Comparison of ENCODE assay signal across 9 cellular contexts in the genomic region with DNA sequence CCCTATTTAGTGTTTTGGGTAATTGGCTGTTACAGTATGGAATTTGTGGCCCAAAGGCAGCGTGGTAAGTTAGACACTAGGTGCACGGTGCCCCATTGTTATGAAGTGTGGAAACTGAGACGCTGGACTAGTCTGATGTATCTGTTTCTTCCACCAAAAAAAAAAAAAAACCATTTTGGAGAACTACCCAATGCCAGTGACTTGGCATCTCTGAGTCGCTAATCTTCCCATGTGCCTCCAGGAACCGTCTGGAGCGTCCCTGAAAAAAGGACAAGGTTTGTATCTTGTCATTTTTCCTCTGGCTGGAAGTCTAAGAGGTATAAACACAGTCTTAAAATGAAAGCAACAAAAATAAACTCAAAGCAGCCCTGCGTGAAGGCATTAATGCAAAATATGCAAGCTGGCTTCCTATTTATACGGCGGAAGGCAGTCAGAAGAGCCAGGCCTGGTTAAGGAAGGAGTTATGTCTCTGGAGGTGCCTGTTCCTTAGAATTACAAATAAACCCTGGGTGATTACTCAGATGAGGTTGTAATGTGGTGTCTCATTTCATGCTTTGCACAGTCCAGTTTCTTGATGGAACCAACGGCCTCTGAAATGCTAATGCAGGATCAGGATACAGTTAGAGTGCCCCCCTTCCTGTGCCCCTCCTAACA. TPM values are rescaled to one million over a fixed set of nuclear protein-coding genes. Genes with fewer than 3 reads are reported as not detected.
DNase-seq lines count a peak whose midpoint lies in the region; ATAC-seq, FAIRE-seq and TF ChIP-seq lines count a peak whose summit lies in the region.
"Had no signal": no experiment of that assay in that cellular context is flagged by ENCODE, and none has a peak within 500 bp of the region (broad histone marks: within the 10 kb centered on the region; RNA-seq: fewer than 3 reads in every experiment).

No MANE protein-coding gene starts in this region.

- H3K36me3 ChIP-seq in skeletal muscle tissue (ENCODE audit: control insufficient read depth in 3 of 3, insufficient read depth in 3 of 3, low read length in 3 of 3), result no peaks in the 10 kb centered on the region

- peaks cover 81% of the 10 kb centered on the region for H3K4me1 Mint-ChIP-seq in activated B cell treated with CpG ODN at 0.5 μM for 24 hours

- peak overlapping the region; percentile 70 for H3K4me3 Mint-ChIP-seq in activated B cell treated with CpG ODN at 0.5 μM for 24 hours

- H3K27ac Mint-ChIP-seq in activated B cell treated with CpG ODN at 0.5 μM for 24 hours, result peak overlapping the region; percentile 91

- intact Hi-C loops in activated B cell treated with CpG ODN at 0.5 μM for 24 hours (cut with micrococcal nuclease), result loop anchor here (2.0 kb wide), 1 partner anchor 19 kb away; no protein-coding TSS in a partner anchor
- intact Hi-C loops in right cardiac atrium (cut with DNase I), result no loop called here

- peak; percentile 28 for FAIRE-seq in GM12891 (lab: Jason Lieb, UNC)

- H3K9me3 ChIP-seq in right cardiac atrium (ENCODE audit: control insufficient read depth, low read length) (no peaks in the 10 kb centered on the region), skeletal muscle tissue (ENCODE audit: control insufficient read depth in 3 of 3, low read length in 3 of 3) (no peaks in the 10 kb centered on the region)

- CTCF ChIA-PET in activated B cell treated with CpG ODN at 0.5 μM for 24 hours (lab: Charles Lee), result interaction anchor here (1.1 to 1.3 kb wide), 2 partner anchors 31 to 33 kb away, joined by 4 to 5 read pairs; no protein-coding TSS in a partner anchor

- TF ChIP-seq POLR2A in GM12891 (IDR thresholded peaks at IDR 0.05; ENCODE audit: low read depth, low read length), result no peak

- H3K27me3 ChIP-seq in right cardiac atrium (ENCODE audit: control insufficient read depth, insufficient read depth) (no peaks in the 10 kb centered on the region), skeletal muscle tissue (ENCODE audit: control insufficient read depth in 3 of 3, insufficient read depth in 3 of 3, low read length in 3 of 3) (no peaks in the 10 kb centered on the region)

- H3K4me1 ChIP-seq in right cardiac atrium (ENCODE audit: control insufficient read depth, insufficient read depth, low read length), result peaks cover 56% of the 10 kb centered on the region
- H3K4me1 ChIP-seq in skeletal muscle tissue (ENCODE audit: control insufficient read depth in 3 of 3, insufficient read depth in 3 of 3, low read length in 3 of 3), result peaks cover 88 to 96% (median 89%) of the 10 kb centered on the region in 3 donors

- H3K27ac ChIP-seq in right cardiac atrium (ENCODE audit: low read length), result peak overlapping the region; percentile 88
- peak overlapping the region; percentile 93 for H3K27ac ChIP-seq in skeletal muscle tissue (ENCODE audit: low read depth, low read length)

- H3K4me3 ChIP-seq in right cardiac atrium (ENCODE audit: low read length), result no peak overlapping the region
- H3K4me3 ChIP-seq in skeletal muscle tissue (ENCODE audit: low read length in 3 of 3), result peak overlapping the region; percentile 1 to 52 (median 18)

- H3K9me3 Mint-ChIP-seq in activated B cell treated with CpG ODN at 0.5 μM for 24 hours, result no peaks in the 10 kb centered on the region

- peak overlapping the region; percentile 63 to 86 (median 66) for H3K9ac ChIP-seq in skeletal muscle tissue (ENCODE audit: low read depth in 1 of 3, low read length in 3 of 3)

- POLR2A ChIA-PET in activated B cell treated with CpG ODN at 0.5 μM for 24 hours (lab: Charles Lee), result interaction anchor here (0.6 to 2.5 kb wide), 5 partner anchors 14 to 557 kb away, joined by 3 to 21 read pairs (median 5); partner anchors contain the start of genes ACTN4 and RINL

- peak; percentile 43 for ATAC-seq in activated B cell treated with CpG ODN at 0.5 μM for 24 hours (ENCODE audit: low read depth)
- ATAC-seq in right cardiac atrium, result no peak

- DNase-seq in GM12891 (ENCODE audit: insufficient read length, low spot score), result no peak
- DNase-seq in activated B cell treated with CpG ODN at 0.5 μM for 24 hours, result no peak
- no peak for DNase-seq in right cardiac atrium
- DNase-seq in iPS-NIHi11 (ENCODE audit: low spot score), result no peak
- DNase-seq in SIG-M5 (lab: John Stamatoyannopoulos, UW), result no peak
- DNase-seq in NCI-H2081 (lab: John Stamatoyannopoulos, UW), result no peak
- DNase-seq in LoVo (ENCODE audit: low spot score), result no peak
- DNase-seq: left colon had no signal

- no peak for TF ChIP-seq CTCF in activated B cell treated with CpG ODN at 0.5 μM for 24 hours (IDR thresholded peaks at IDR 0.05)

- 18% methylated on average over 10 of the region's 10 CpGs for WGBS in right cardiac atrium

- H3K27me3 Mint-ChIP-seq in activated B cell treated with CpG ODN at 0.5 μM for 24 hours, result no peaks in the 10 kb centered on the region

- H3K36me3 Mint-ChIP-seq in activated B cell treated with CpG ODN at 0.5 μM for 24 hours (ENCODE audit: low read depth), result peaks cover 7% of the 10 kb centered on the region

TF ChIP-seq in GM12891, 5 proteins besides CTCF, POLR2A, EP300 and RAD21:
- TF ChIP-seq TAF1 (IDR thresholded peaks at IDR 0.05; ENCODE audit: low read depth, low read length) (no peak), PAX5 (IDR thresholded peaks at IDR 0.05; ENCODE audit: insufficient read depth, low read length, severe bottlenecking) (no peak), POLR2AphosphoS5 (IDR thresholded peaks at IDR 0.05; ENCODE audit: low read depth, low read length) (no peak), POU2F2 (IDR thresholded peaks at IDR 0.05; ENCODE audit: low read depth, low read length) (no peak), SPI1 (IDR thresholded peaks at IDR 0.05; ENCODE audit: low read depth, low read length) (no peak)

RNA-seq across cellular contexts. Expression of gene ACTN4, which starts 20.2 kb away (rescaled TPM):
- polyA plus RNA-seq in GM12891 (2012; ENCODE audit: low read depth, missing spikeins), result 122 TPM
- total RNA-seq in activated B cell treated with CpG ODN at 0.5 μM for 24 hours (197 and 198 TPM in 2 replicates), right cardiac atrium (100 to 1,000 TPM; 116 to 226 (median 122) TPM), skeletal muscle tissue (42.3 TPM)
- polyA plus RNA-seq in right cardiac atrium, result 87.4 TPM

RNA-seq across cellular contexts. Expression of gene EIF3K, which starts 48.7 kb away (rescaled TPM):
- polyA plus RNA-seq in GM12891 (2012; ENCODE audit: low read depth, missing spikeins), result 367 TPM
- total RNA-seq in activated B cell treated with CpG ODN at 0.5 μM for 24 hours (344 and 385 TPM in 2 replicates), right cardiac atrium (100 to 1,000 TPM; 477 to 576 (median 534) TPM), skeletal muscle tissue (314 TPM)
- polyA plus RNA-seq in right cardiac atrium, result 829 TPM

RNA-seq across cellular contexts. Expression of gene MAP4K1, which starts 49.9 kb away (rescaled TPM):
- polyA plus RNA-seq in GM12891 (2012; ENCODE audit: low read depth, missing spikeins), result 123 TPM
- total RNA-seq in activated B cell treated with CpG ODN at 0.5 μM for 24 hours (379 and 388 TPM in 2 replicates), right cardiac atrium (1 to 10 TPM; 1.0 to 4.4 (median 3.0) TPM), skeletal muscle tissue (under 0.01 TPM)
- 0.88 TPM for polyA plus RNA-seq in right cardiac atrium

Comparison
In these comparisons a context has a peak if more than half of its experiments do, and no peak if none do; other contexts are left out.
1. RNA of gene MAP4K1, which starts 49.9 kb away (total RNA-seq): 379 to 388 TPM in activated B cell treated with CpG ODN at 0.5 μM for 24 hours; 1.0 to 4.4 TPM in right cardiac atrium and under 0.01 TPM in skeletal muscle tissue (single experiment); every median in the first group is over 10 times any median in the second.